In the genomic region with DNA sequence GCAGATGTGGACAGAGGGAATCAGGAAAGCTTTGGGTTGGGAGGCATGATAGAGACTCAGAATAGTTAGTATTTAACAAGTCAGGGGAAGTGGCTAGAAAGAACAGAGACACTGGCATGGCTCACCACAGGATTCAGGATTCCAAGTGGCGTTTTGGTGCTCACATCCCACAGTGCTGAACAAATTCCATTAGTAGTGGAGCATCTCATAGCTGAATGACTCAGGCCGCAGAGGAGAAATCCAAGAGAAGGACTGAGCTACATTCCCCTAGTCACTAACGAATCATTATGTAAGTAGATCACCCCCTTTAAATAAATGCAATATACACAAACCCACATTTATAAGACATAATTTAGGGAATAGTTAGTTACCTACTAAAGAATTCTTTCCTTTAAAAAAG, we compare ENCODE assay signal across 24 cellular contexts. TPM values are rescaled to one million over a fixed set of nuclear protein-coding genes. Genes with fewer than 3 reads are reported as not detected.
DNase-seq lines count a peak whose midpoint lies in the region; ATAC-seq and TF ChIP-seq lines count a peak whose summit lies in the region.
"Had no signal": no experiment of that assay in that cellular context is flagged by ENCODE, and none has a peak within 500 bp of the region (broad histone marks: within the 10 kb centered on the region; RNA-seq: fewer than 3 reads in every experiment).

No MANE protein-coding gene starts in this region.

- H3K79me1 ChIP-seq in H9 (ENCODE audit: insufficient read depth, low read depth, low read length, poor library complexity, severe bottlenecking): no peaks in the 10 kb centered on the region

- H3K79me2 ChIP-seq in H9 (ENCODE audit: insufficient read depth, low read length): no peaks in the 10 kb centered on the region
- H3K79me2 ChIP-seq in neural progenitor cell (ENCODE audit: low read depth): no peaks in the 10 kb centered on the region

- no peaks in the 10 kb centered on the region for H3K9me3 ChIP-seq in A673 (ENCODE audit: low read depth, low read length, poor library complexity, severe bottlenecking)
- no peaks in the 10 kb centered on the region for H3K9me3 ChIP-seq in H9 (ENCODE audit: control insufficient read depth, low read depth, low read length)
- H3K9me3 ChIP-seq in neural progenitor cell (ENCODE audit: low read depth): no peaks in the 10 kb centered on the region

- H3K27me3 ChIP-seq in A673 (replicated peaks; ENCODE audit: insufficient read depth, low read depth, low read length, poor library complexity) (peaks cover 35% of the 10 kb centered on the region), H9 (ENCODE audit: insufficient read depth, low read length) (peaks cover 7% of the 10 kb centered on the region; the same call in 1 of the 2 replicates), neural progenitor cell (peaks cover 80% of the 10 kb centered on the region)

- peaks cover 0 to 3% of the 10 kb centered on the region in 2 experiments; a peak in 1 of 4 replicates for H3K4me1 Mint-ChIP-seq in H9
- H3K4me1 Mint-ChIP-seq in neural progenitor cell: peaks cover 18% of the 10 kb centered on the region

- H3K27ac ChIP-seq in A673 (ENCODE audit: low read depth, low read length, poor library complexity, severe bottlenecking) (no peak overlapping the region), H9 (ENCODE audit: insufficient read length, low read depth, low read length) (no peak overlapping the region), neural progenitor cell (no peak overlapping the region)
- H3K27ac ChIP-seq: 22Rv1 had no signal

- ATAC-seq in HG02798 (IDR thresholded peaks at IDR 0.05; ENCODE audit: poor library complexity, unreplicated experiment): no peak
- ATAC-seq: Right ventricle myocardium inferior had no signal

- CTCF ChIA-PET in A673 (lab: Charles Lee): interaction anchor here (0.8 to 1.3 kb wide), 3 partner anchors 18 to 176 kb away, joined by 3 to 5 read pairs (median 3); no protein-coding TSS in a partner anchor

- H2BK120ac ChIP-seq in H9 (ENCODE audit: low read depth, low read length, poor library complexity, severe bottlenecking): no peak overlapping the region

- H3K4me3 ChIP-seq in A673 (ENCODE audit: low read depth, low read length, poor library complexity, severe bottlenecking): no peak overlapping the region
- H3K4me3 ChIP-seq in astrocyte of the cerebellum (ENCODE audit: low read depth, low read length): no peak overlapping the region
- H3K4me3 ChIP-seq in neural progenitor cell: no peak overlapping the region

- peak; percentile 75 for DNase-seq in A673 (ENCODE audit: low spot score)
- DNase-seq in HCEC 1CT: peak; percentile 16
- peak; percentile 59 for DNase-seq in astrocyte of the cerebellum (ENCODE audit: low read depth)
- DNase-seq in kidney glomerular epithelial cell (lab: John Stamatoyannopoulos, UW): peak; percentile 23
- no peak for DNase-seq in H9
- DNase-seq in neural progenitor cell (ENCODE audit: low spot score): no peak
- no peak for DNase-seq in NCI-H510A treated with DMSO at 0.1 percent for 48 hours (lab: John Stamatoyannopoulos, UW)
- DNase-seq: AML-193, C1 segment of cervical spinal cord, DMS79 treated with DMSO at 0.1 percent for 48 hours, GOT3, NCI-H1417, NCI-H1694 treated with DMSO at 0.1 percent for 48 hours, NCI-H2081 treated with DMSO at 0.1 percent for 48 hours, NCI-H2171 treated with DMSO at 0.1 percent for 48 hours, NCI-H446, NCI-H526 treated with DMSO at 0.1 percent for 48 hours, OCI-M1 had no signal

- intact Hi-C loops in A673 (cut with micrococcal nuclease; ENCODE audit: unreplicated experiment): loop anchor here (5.0 kb wide), 1 partner anchor 139 kb away; no protein-coding TSS in a partner anchor

- H3K4me3 Mint-ChIP-seq in H9 (no peak overlapping the region), neural progenitor cell (no peak overlapping the region)
- H3K4me3 Mint-ChIP-seq: IgD-negative memory B cell had no signal

- H3K27me3 Mint-ChIP-seq in H9 (ENCODE audit: low read depth): peaks cover 85% of the 10 kb centered on the region
- H3K27me3 Mint-ChIP-seq in neural progenitor cell (ENCODE audit: insufficient read depth, low read depth): peaks cover 13% of the 10 kb centered on the region

- no peak overlapping the region for H2BK12ac ChIP-seq in H9 (ENCODE audit: insufficient read length, low read depth, low read length)

- no peak overlapping the region for H3K27ac Mint-ChIP-seq in H9
- no peak overlapping the region for H3K27ac Mint-ChIP-seq in neural progenitor cell
- H3K27ac Mint-ChIP-seq: IgD-negative memory B cell had no signal

- H3K4me1 ChIP-seq in A673 (ENCODE audit: insufficient read depth, low read length, poor library complexity, severe bottlenecking) (no peaks in the 10 kb centered on the region), H9 (ENCODE audit: insufficient read depth, low read length) (0 out of 2 replicates have a peak, but pooled peaks cover 2% of the 10 kb centered on the region), neural progenitor cell (no peaks in the 10 kb centered on the region)

- H3K9me3 Mint-ChIP-seq in H9: no peaks in the 10 kb centered on the region
- no peaks in the 10 kb centered on the region for H3K9me3 Mint-ChIP-seq in neural progenitor cell

- POLR2A ChIA-PET in A673 (lab: Charles Lee; ENCODE audit: low non-redundant PET): no interaction called here

- H2AK5ac ChIP-seq in H9 (ENCODE audit: insufficient read length, low read length): no peak overlapping the region

- no peak overlapping the region for H3K18ac ChIP-seq in H9 (ENCODE audit: insufficient read length, low read depth, low read length)

- no peaks in the 10 kb centered on the region for H3K23me2 ChIP-seq in H9 (ENCODE audit: insufficient read length, low read depth, low read length, poor library complexity, severe bottlenecking)

- TF ChIP-seq CTCF in A673 (conservative IDR thresholded peaks at IDR 0.05; ENCODE audit: low read depth, low read length) (no peak), astrocyte of the cerebellum (IDR thresholded peaks at IDR 0.05; ENCODE audit: low read depth, low read length, missing control alignments) (no peak), H9 (conservative IDR thresholded peaks at IDR 0.05) (no peak), neural progenitor cell (IDR thresholded peaks at IDR 0.05) (no peak)

- no peak overlapping the region for H2BK5ac ChIP-seq in H9 (ENCODE audit: insufficient read length, low read length)

- WGBS in H9 (ENCODE audit: extremely low coverage, insufficient read length, low lambda C conversion rate): no CpG with 5 or more reads among the region's 3 CpGs

- no peak overlapping the region for H2AFZ ChIP-seq in H9 (ENCODE audit: low read length)
- H2AFZ ChIP-seq in neural progenitor cell (replicated peaks): no peak overlapping the region

- no peak overlapping the region for H4K91ac ChIP-seq in H9 (ENCODE audit: insufficient read length, low read depth, low read length)

- H3K14ac ChIP-seq in H9 (ENCODE audit: insufficient read depth, low read length): no peak overlapping the region

- H4K8ac ChIP-seq in H9 (replicated peaks; ENCODE audit: insufficient read length, low read depth, low read length): no peak overlapping the region

- no peaks in the 10 kb centered on the region for H4K20me1 ChIP-seq in H9 (ENCODE audit: control insufficient read depth, insufficient read depth, insufficient read length)
- no peaks in the 10 kb centered on the region for H4K20me1 ChIP-seq in neural progenitor cell (ENCODE audit: low read depth)

- no peak overlapping the region for H3K9ac ChIP-seq in H9 (ENCODE audit: extremely low read depth, insufficient read length, low read length)
- H3K9ac ChIP-seq in neural progenitor cell: no peak overlapping the region

- H2BK15ac ChIP-seq in H9 (ENCODE audit: low read depth, low read length): no peak overlapping the region

- peaks cover 2% of the 10 kb centered on the region for H3F3A ChIP-seq in neural progenitor cell (ENCODE audit: low read depth)

- H3T11ph ChIP-seq in H9 (ENCODE audit: low read length): no peak overlapping the region

- H2BK20ac ChIP-seq in H9 (ENCODE audit: low read depth, low read length, poor library complexity, severe bottlenecking): no peak overlapping the region

- in situ Hi-C loops in astrocyte of the cerebellum (cut with HindIII; ENCODE audit: low sequenced_read_pairs): no loop called here

- H3K36me3 Mint-ChIP-seq in H9 (ENCODE audit: insufficient read depth in 1 of 3, low read depth in 3 of 3) (no peaks in the 10 kb centered on the region), neural progenitor cell (no peaks in the 10 kb centered on the region)

- no peak overlapping the region for H3K4ac ChIP-seq in H9 (ENCODE audit: low read depth, low read length)

- no TSS peak for BruUV-seq in A673 (replicated peaks; lab: Mats Ljungman, UMichigan)

- no peak overlapping the region for H3K23ac ChIP-seq in H9 (ENCODE audit: insufficient read length, low read depth, low read length)

- H3K36me3 ChIP-seq in A673 (ENCODE audit: insufficient read depth, low read length, poor library complexity, severe bottlenecking) (no peaks in the 10 kb centered on the region), neural progenitor cell (no peaks in the 10 kb centered on the region)

- H3K4me2 ChIP-seq in H9 (ENCODE audit: insufficient read depth, insufficient read length, low read length) (no peak overlapping the region), neural progenitor cell (no peak overlapping the region)

- H3K56ac ChIP-seq in H9 (ENCODE audit: insufficient read length, low read depth, low read length): no peak overlapping the region

- no peak overlapping the region for H4K5ac ChIP-seq in H9 (ENCODE audit: insufficient read length, low read depth, low read length)

RNA-seq across cellular contexts. Expression of a gene that starts 5.0 kb away (rescaled TPM):
- total RNA-seq in A673 (2021): not detected in 2 replicates
- 0.09 TPM in 2 replicates for total RNA-seq in H9 (2021)
- 0.09 TPM in 2 replicates for total RNA-seq in neural progenitor cell (ENCODE audit: low replicate concordance)
- total RNA-seq: G401, Right ventricle myocardium inferior, SK-MEL-5 had no signal

RNA-seq across cellular contexts. Expression of a gene that starts 6.3 kb away (rescaled TPM):
- total RNA-seq in A673 (2021): not detected in 2 replicates
- total RNA-seq in H9 (2021): 0.42 and 0.44 TPM in 2 replicates
- 0.15 TPM in 1 of 2 replicates, not detected in the other for total RNA-seq in neural progenitor cell (ENCODE audit: low replicate concordance)
- total RNA-seq: G401, Right ventricle myocardium inferior had no signal

RNA-seq across cellular contexts. Expression of a gene that starts 22.1 kb away (rescaled TPM):
- total RNA-seq in A673 (2021): 14.0 and 18.1 TPM in 2 replicates
- total RNA-seq in H9 (2021): 56.2 and 57.4 TPM in 2 replicates
- 9.4 and 23.4 TPM in 2 replicates for total RNA-seq in neural progenitor cell (ENCODE audit: low replicate concordance)

RNA-seq across cellular contexts. Expression of a gene that starts 39.3 kb away (rescaled TPM):
- total RNA-seq in A673 (2021) (not detected in 2 replicates), H9 (2021) (3.0 and 4.6 TPM in 2 replicates), neural progenitor cell (ENCODE audit: low replicate concordance) (88.6 and 154 TPM in 2 replicates)
- total RNA-seq: G401, SK-MEL-5 had no signal

RNA-seq across cellular contexts. Expression of a gene that starts 44.5 kb away (rescaled TPM):
- total RNA-seq in A673 (2021) (4.6 and 5.3 TPM in 2 replicates), H9 (2021) (5.9 and 6.2 TPM in 2 replicates), neural progenitor cell (ENCODE audit: low replicate concordance) (4.5 and 7.1 TPM in 2 replicates)

Comparison
In these comparisons a context has a peak if more than half of its experiments do, and no peak if none do; other contexts are left out.
1. DNase-seq: peak in A673 (single experiment), HCEC 1CT (single experiment), astrocyte of the cerebellum (single experiment) and kidney glomerular epithelial cell (single experiment); none in H9 (single experiment), neural progenitor cell (single experiment) and NCI-H510A treated with DMSO at 0.1 percent for 48 hours (single experiment).